Comparison of ENCODE assay signal across 1 cellular context in the genomic region with DNA sequence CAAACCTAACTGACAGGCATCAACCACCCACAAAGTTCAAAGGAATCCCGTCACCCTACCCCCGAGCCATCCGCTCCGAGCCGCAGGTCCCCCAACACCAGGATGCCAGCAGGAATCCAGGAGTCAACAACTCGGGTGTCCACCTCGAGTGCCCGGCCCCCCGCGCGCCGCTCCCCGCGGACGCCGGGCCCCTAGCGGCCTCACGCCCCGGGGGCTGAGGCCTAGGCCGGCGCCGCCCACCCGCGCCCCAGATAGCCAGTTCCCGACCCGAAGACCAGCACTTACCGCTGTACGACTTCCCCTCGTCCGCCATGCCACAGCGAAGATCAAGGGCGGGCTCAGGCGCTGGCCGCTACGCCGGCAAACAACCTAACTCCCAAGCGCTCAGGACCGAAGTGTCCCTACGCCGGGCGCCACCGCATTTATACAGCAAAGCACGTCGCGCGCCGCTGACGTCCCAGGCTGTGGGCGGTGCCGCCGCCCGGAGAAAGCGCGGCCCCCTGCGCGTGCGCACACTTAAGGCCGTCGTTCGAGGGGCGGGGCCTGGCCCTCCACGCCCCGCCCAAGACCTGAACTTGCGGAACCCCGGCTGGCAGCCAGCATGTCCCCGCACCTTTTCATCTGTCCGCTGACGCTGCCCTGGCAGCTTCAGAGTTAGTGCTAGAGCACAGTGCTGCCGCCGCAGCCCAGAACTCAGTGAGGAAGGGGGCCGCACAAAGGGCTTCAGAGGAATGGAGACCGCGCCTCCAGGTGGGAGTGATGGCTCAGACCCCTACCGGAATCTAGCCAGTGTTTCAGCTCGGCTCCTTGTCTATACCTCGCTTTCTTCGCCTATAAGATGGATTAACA.
A peak's percentile ranks its signal among the peaks of the same experiment; 100 is the strongest.
TF ChIP-seq lines count a peak whose summit lies in the region.

NXF1 (minus strand) TSS at position 397 of the 849 bp plus-strand sequence; CDS start at position 313, 84 bp downstream.

TF ChIP-seq in WTC11, 78 proteins besides CTCF, POLR2A, EP300 and RAD21 (continued from another document):
- TF ChIP-seq ZNF281 (CRISPR knock-in tag; IDR thresholded peaks at IDR 0.05): 0 out of 2 replicates have a peak, but pooled peaks have one; percentile 49
- peak; percentile 68 for TF ChIP-seq GABPB1 (CRISPR knock-in tag; IDR thresholded peaks at IDR 0.05)
TF ChIP-seq in WTC11: peak in this region for 32.
